ENCODE assay signal across 2 cellular contexts in the genomic region with DNA sequence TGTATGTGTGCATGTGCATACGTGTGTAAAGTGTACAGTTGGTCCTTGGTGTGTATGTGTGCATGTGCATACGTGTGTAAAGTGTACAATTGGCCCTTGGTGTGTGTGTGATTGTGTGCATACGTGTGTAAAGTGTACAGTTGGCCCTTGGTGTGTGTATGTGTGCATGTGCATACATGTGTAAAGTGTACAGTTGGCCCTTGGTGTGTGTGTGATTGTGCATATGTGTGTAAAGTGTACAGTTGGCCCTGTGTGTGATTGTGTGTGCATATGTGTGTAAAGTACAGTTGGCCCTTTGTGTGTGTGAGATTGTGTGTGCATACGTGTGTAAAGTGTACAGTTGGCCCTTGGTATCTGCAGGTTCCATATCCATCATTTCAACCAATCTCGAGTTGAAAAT.
TF ChIP-seq lines count a peak whose summit lies in the region.

No MANE protein-coding gene starts in this region.

TF ChIP-seq in HEK293, 187 proteins besides CTCF, POLR2A, EP300 and RAD21:
- TF ChIP-seq ZBTB21 (tag by site-specific recombination; IDR thresholded peaks at IDR 0.05) (no peak), ZNF133 (tag by site-specific recombination; IDR thresholded peaks at IDR 0.05) (0 out of 2 replicates have a peak, but pooled peaks have one; percentile 33)

TF ChIP-seq in GM23338, 12 proteins besides CTCF, POLR2A, EP300 and RAD21:
- TF ChIP-seq STAT1 (IDR thresholded peaks at IDR 0.05; ENCODE audit: unreplicated experiment), result no peak
- no peak for TF ChIP-seq EZH2phosphoT487 (IDR thresholded peaks at IDR 0.05; ENCODE audit: unreplicated experiment)
- no peak for TF ChIP-seq REST (IDR thresholded peaks at IDR 0.05; ENCODE audit: unreplicated experiment)
- no peak for TF ChIP-seq ZNF114 (CRISPR knock-in tag; IDR thresholded peaks at IDR 0.05)
- TF ChIP-seq ZNF331 (CRISPR knock-in tag; IDR thresholded peaks at IDR 0.05; ENCODE audit: low read depth), result no peak
- TF ChIP-seq, protein P1, sequence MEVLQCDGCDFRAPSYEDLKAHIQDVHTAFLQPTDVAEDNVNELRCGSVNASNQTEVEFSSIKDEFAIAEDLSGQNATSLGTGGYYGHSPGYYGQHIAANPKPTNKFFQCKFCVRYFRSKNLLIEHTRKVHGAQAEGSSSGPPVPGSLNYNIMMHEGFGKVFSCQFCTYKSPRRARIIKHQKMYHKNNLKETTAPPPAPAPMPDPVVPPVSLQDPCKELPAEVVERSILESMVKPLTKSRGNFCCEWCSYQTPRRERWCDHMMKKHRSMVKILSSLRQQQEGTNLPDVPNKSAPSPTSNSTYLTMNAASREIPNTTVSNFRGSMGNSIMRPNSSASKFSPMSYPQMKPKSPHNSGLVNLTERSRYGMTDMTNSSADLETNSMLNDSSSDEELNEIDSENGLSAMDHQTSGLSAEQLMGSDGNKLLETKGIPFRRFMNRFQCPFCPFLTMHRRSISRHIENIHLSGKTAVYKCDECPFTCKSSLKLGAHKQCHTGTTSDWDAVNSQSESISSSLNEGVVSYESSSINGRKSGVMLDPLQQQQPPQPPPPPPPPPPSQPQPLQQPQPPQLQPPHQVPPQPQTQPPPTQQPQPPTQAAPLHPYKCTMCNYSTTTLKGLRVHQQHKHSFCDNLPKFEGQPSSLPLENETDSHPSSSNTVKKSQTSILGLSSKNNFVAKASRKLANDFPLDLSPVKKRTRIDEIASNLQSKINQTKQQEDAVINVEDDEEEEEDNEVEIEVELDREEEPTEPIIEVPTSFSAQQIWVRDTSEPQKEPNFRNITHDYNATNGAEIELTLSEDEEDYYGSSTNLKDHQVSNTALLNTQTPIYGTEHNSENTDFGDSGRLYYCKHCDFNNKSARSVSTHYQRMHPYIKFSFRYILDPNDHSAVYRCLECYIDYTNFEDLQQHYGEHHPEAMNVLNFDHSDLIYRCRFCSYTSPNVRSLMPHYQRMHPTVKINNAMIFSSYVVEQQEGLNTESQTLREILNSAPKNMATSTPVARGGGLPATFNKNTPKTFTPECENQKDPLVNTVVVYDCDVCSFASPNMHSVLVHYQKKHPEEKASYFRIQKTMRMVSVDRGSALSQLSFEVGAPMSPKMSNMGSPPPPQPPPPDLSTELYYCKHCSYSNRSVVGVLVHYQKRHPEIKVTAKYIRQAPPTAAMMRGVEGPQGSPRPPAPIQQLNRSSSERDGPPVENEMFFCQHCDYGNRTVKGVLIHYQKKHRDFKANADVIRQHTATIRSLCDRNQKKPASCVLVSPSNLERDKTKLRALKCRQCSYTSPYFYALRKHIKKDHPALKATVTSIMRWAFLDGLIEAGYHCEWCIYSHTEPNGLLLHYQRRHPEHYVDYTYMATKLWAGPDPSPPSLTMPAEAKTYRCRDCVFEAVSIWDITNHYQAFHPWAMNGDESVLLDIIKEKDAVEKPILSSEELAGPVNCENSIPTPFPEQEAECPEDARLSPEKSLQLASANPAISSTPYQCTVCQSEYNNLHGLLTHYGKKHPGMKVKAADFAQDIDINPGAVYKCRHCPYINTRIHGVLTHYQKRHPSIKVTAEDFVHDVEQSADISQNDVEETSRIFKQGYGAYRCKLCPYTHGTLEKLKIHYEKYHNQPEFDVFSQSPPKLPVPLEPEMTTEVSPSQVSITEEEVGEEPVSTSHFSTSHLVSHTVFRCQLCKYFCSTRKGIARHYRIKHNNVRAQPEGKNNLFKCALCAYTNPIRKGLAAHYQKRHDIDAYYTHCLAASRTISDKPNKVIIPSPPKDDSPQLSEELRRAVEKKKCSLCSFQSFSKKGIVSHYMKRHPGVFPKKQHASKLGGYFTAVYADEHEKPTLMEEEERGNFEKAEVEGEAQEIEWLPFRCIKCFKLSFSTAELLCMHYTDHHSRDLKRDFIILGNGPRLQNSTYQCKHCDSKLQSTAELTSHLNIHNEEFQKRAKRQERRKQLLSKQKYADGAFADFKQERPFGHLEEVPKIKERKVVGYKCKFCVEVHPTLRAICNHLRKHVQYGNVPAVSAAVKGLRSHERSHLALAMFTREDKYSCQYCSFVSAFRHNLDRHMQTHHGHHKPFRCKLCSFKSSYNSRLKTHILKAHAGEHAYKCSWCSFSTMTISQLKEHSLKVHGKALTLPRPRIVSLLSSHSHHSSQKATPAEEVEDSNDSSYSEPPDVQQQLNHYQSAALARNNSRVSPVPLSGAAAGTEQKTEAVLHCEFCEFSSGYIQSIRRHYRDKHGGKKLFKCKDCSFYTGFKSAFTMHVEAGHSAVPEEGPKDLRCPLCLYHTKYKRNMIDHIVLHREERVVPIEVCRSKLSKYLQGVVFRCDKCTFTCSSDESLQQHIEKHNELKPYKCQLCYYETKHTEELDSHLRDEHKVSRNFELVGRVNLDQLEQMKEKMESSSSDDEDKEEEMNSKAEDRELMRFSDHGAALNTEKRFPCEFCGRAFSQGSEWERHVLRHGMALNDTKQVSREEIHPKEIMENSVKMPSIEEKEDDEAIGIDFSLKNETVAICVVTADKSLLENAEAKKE (CRISPR knock-in tag; IDR thresholded peaks at IDR 0.05), result no peak
- no peak for TF ChIP-seq POLR2AphosphoS5 (IDR thresholded peaks at IDR 0.05; ENCODE audit: low read depth)
- no peak for TF ChIP-seq CREB1 (CRISPR knock-in tag; IDR thresholded peaks at IDR 0.05; ENCODE audit: low read depth)
- no peak for TF ChIP-seq NANOG (IDR thresholded peaks at IDR 0.05; ENCODE audit: borderline replicate concordance)
- TF ChIP-seq JUNB (IDR thresholded peaks at IDR 0.05; ENCODE audit: unreplicated experiment), result no peak
- TF ChIP-seq ETS1 (IDR thresholded peaks at IDR 0.05), result no peak
- TF ChIP-seq EZH2 (IDR thresholded peaks at IDR 0.05; ENCODE audit: low read depth, unreplicated experiment), result no peak
